Comparison of ENCODE assay signal across 11 cellular contexts in the genomic region with DNA sequence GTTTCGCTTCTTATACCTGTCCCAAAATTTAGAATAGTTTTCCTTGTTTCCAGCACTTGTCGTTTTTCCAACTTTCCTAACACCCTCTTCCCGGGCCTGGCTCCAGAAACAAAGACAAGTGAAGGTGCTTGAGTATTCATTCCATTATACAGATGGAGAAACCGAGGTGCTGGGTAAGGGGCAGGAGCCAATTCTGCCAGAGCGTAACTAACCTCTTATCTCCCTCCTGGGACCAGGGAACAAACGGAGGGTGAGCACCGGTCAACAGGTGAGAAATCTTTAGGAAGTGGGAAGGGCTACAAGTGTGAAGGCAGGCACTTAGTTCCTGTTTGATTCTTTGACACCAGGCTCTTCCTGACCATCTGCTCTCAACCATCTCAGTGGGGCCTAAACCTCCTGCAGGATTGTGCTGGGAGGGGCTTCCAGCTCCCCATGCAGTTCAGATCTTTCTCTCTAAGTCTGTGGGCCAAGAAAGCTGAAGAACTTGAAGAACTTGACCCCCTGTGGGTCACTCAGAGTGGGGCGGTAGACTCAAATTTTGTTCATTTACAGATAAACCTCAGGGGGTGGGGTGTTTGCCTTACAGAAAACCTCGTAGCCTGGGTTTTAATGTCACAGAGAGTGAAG. TPM values are rescaled to one million over a fixed set of nuclear protein-coding genes. Genes with fewer than 3 reads are reported as not detected.
DNase-seq lines count a peak whose midpoint lies in the region; ATAC-seq, FAIRE-seq and TF ChIP-seq lines count a peak whose summit lies in the region.
"Had no signal": no experiment of that assay in that cellular context is flagged by ENCODE, and none has a peak within 500 bp of the region (broad histone marks: within the 10 kb centered on the region; RNA-seq: fewer than 3 reads in every experiment).

No MANE protein-coding gene starts in this region.

- H3K4me1 Mint-ChIP-seq in neural crest cell (peaks cover 79% of the 10 kb centered on the region), WTC11 (peaks cover 69% of the 10 kb centered on the region)

- H3K9ac ChIP-seq in endothelial cell of umbilical vein (replicated peaks; ENCODE audit: extremely low read depth, insufficient read depth, low read length): peak overlapping the region; percentile 97

- POLR2A ChIA-PET in endothelial cell of umbilical vein (lab: Charles Lee): interaction anchor here (1.4 to 3.6 kb wide), 4 partner anchors 14 to 32 kb away, joined by 4 to 17 read pairs (median 6); no protein-coding TSS in a partner anchor
- POLR2A ChIA-PET in WTC11 (lab: Charles Lee): no interaction called here

- peaks cover 9% of the 10 kb centered on the region for H3K27me3 Mint-ChIP-seq in neural crest cell (ENCODE audit: low read depth)
- peaks cover 2% of the 10 kb centered on the region for H3K27me3 Mint-ChIP-seq in WTC11 (ENCODE audit: low read depth)

- H3K36me3 Mint-ChIP-seq in neural crest cell (ENCODE audit: low read depth): no peaks in the 10 kb centered on the region
- H3K36me3 Mint-ChIP-seq in WTC11: no peaks in the 10 kb centered on the region

- no peak overlapping the region for H2AFZ ChIP-seq in endothelial cell of umbilical vein (ENCODE audit: low read depth, low read length)

- TF ChIP-seq CTCF in endothelial cell of umbilical vein (IDR thresholded peaks at IDR 0.05; ENCODE audit: extremely low read depth in 1 of 2, insufficient read depth in 1 of 2, low read depth in 1 of 2, low read length in 2 of 2) (no peak), neural crest cell (conservative IDR thresholded peaks at IDR 0.05) (no peak), WTC11 (IDR thresholded peaks at IDR 0.05) (no peak)

- H3K27ac Mint-ChIP-seq in neural crest cell (ENCODE audit: unreplicated experiment) (no peak overlapping the region), WTC11 (no peak overlapping the region)

- H3K36me3 ChIP-seq in endothelial cell of umbilical vein (ENCODE audit: control insufficient read depth in 2 of 2, extremely low read depth in 1 of 2, insufficient read depth in 2 of 2, low read length in 2 of 2) (peaks cover 5 to 12% of the 10 kb centered on the region in 2 experiments), urinary bladder (ENCODE audit: insufficient read depth) (no peaks in the 10 kb centered on the region)

- peaks cover 45% of the 10 kb centered on the region for H3K4me1 ChIP-seq in right cardiac atrium (ENCODE audit: control insufficient read depth, insufficient read depth, low read length)
- H3K4me1 ChIP-seq in endothelial cell of umbilical vein (ENCODE audit: control insufficient read depth, extremely low read depth, insufficient read depth, low read length): peaks cover 96% of the 10 kb centered on the region
- H3K4me1 ChIP-seq in urinary bladder (ENCODE audit: insufficient read depth): no peaks in the 10 kb centered on the region

- ATAC-seq in right cardiac atrium (no peak), left ventricle myocardium superior (no peak), HG02571 (IDR thresholded peaks at IDR 0.05; ENCODE audit: unreplicated experiment) (no peak), WTC11 (no peak)

- H3K4me2 ChIP-seq in endothelial cell of umbilical vein (ENCODE audit: insufficient read depth, low read length): peak overlapping the region; percentile 90

- CTCF ChIA-PET in endothelial cell of umbilical vein (lab: Charles Lee) (interaction anchor here (1.1 to 15.2 kb wide), 8 partner anchors 8 to 209 kb away, joined by 3 to 714 read pairs (median 52); a partner anchor contains a TSS), WTC11 (lab: Charles Lee) (interaction anchor here (0.7 to 5.4 kb wide), 6 partner anchors 8 to 254 kb away, joined by 3 to 46 read pairs (median 14); a partner anchor contains a TSS)

- H3K4me3 Mint-ChIP-seq in neural crest cell: peak overlapping the region; percentile 9
- H3K4me3 Mint-ChIP-seq in WTC11: no peak overlapping the region

- DNase-seq in right cardiac atrium (no peak), left ventricle myocardium superior (no peak), endothelial cell of umbilical vein (ENCODE audit: low read depth, low spot score) (no peak), neural crest cell (ENCODE audit: low read depth, low spot score) (no peak), HCEC 1CT (no peak), WTC11 (ENCODE audit: low spot score) (no peak)
- DNase-seq: GF-D8, NCI-H2107, OCI-M1 had no signal

- no peak overlapping the region for H3K4me3 ChIP-seq in right cardiac atrium (ENCODE audit: low read length)
- peak overlapping the region in 1 of 3 experiments; percentile 16 for H3K4me3 ChIP-seq in endothelial cell of umbilical vein (replicated peaks in 1 of 3; ENCODE audit: insufficient read depth in 1 of 3, low read depth in 1 of 3, low read length in 3 of 3)
- no peak overlapping the region for H3K4me3 ChIP-seq in urinary bladder (ENCODE audit: low read depth, low read length)

- H3K27me3 ChIP-seq in right cardiac atrium (ENCODE audit: control insufficient read depth, insufficient read depth): no peaks in the 10 kb centered on the region
- no peaks in the 10 kb centered on the region for H3K27me3 ChIP-seq in endothelial cell of umbilical vein (ENCODE audit: control insufficient read depth in 2 of 2, insufficient read depth in 2 of 2, low read length in 2 of 2)

- no peak for FAIRE-seq in endothelial cell of umbilical vein (lab: Jason Lieb, UNC)

- H3K9me3 ChIP-seq in right cardiac atrium (ENCODE audit: control insufficient read depth, low read length): no peaks in the 10 kb centered on the region
- H3K9me3 ChIP-seq in endothelial cell of umbilical vein (replicated peaks; ENCODE audit: control insufficient read depth, insufficient read depth, low read length): no peaks in the 10 kb centered on the region

- H4K20me1 ChIP-seq in endothelial cell of umbilical vein (replicated peaks; ENCODE audit: control insufficient read depth, extremely low read depth, insufficient read depth, low read length): no peaks in the 10 kb centered on the region

- H3K9me3 Mint-ChIP-seq in neural crest cell (no peaks in the 10 kb centered on the region), WTC11 (no peaks in the 10 kb centered on the region)

- no peaks in the 10 kb centered on the region for H3K9me1 ChIP-seq in endothelial cell of umbilical vein (replicated peaks; ENCODE audit: control insufficient read depth, extremely low read depth, insufficient read depth, low read length)

- dilution Hi-C loops in endothelial cell of umbilical vein (cut with MboI; ENCODE audit: extremely low pct_ligation_motif_present, low sequenced_read_pairs): loop anchor here (5.0 to 25.0 kb wide), 2 partner anchors 53 to 98 kb away; no protein-coding TSS in a partner anchor

- H3K27ac ChIP-seq in right cardiac atrium (ENCODE audit: low read length): peak overlapping the region; percentile 83
- peak overlapping the region; percentile 97 for H3K27ac ChIP-seq in endothelial cell of umbilical vein (ENCODE audit: insufficient read depth, low read depth, low read length)
- H3K27ac ChIP-seq in urinary bladder (ENCODE audit: low read depth): peak overlapping the region; percentile 18

- 72% methylated on average over 9 of the region's 9 CpGs for WGBS in right cardiac atrium
- 65% methylated on average over 9 of the region's 9 CpGs for WGBS in urinary bladder

- intact Hi-C loops in right cardiac atrium (cut with DNase I) (loop anchor here in 1 of 4 donors (5.0 kb wide), 1 partner anchor 33 kb away; no protein-coding TSS in a partner anchor), left ventricle myocardium superior (cut with micrococcal nuclease) (no loop called here), endothelial cell of umbilical vein (cut with micrococcal nuclease) (loop anchor here (5.0 kb wide), 2 partner anchors 298 to 483 kb away; a partner anchor contains a TSS)

- H3K79me2 ChIP-seq in endothelial cell of umbilical vein (ENCODE audit: control insufficient read depth, insufficient read depth, low read length): peaks cover 100% of the 10 kb centered on the region

- no peak for TF ChIP-seq POLR2A in endothelial cell of umbilical vein (IDR thresholded peaks at IDR 0.05; ENCODE audit: low read depth, low read length)

- BruUV-seq in endothelial cell of umbilical vein (replicated peaks; lab: Mats Ljungman, UMichigan): no TSS peak

TF ChIP-seq in endothelial cell of umbilical vein, 7 proteins besides CTCF, POLR2A, EP300 and RAD21:
- peak; percentile 4 for TF ChIP-seq POLR2AphosphoS5 (IDR thresholded peaks at IDR 0.05; ENCODE audit: insufficient read depth, low read depth, low read length)
- TF ChIP-seq MYC (IDR thresholded peaks at IDR 0.05; ENCODE audit: low read depth, low read length): no peak
- TF ChIP-seq GATA2 (IDR thresholded peaks at IDR 0.05; ENCODE audit: insufficient read depth, insufficient read length, low read depth, low read length): no peak
- TF ChIP-seq, protein P1, sequence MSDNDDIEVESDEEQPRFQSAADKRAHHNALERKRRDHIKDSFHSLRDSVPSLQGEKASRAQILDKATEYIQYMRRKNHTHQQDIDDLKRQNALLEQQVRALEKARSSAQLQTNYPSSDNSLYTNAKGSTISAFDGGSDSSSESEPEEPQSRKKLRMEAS (IDR thresholded peaks at IDR 0.05; ENCODE audit: insufficient read depth, insufficient read length): no peak

TF ChIP-seq in WTC11, 78 proteins besides CTCF, POLR2A, EP300 and RAD21 (continues in another document):
- no peak for TF ChIP-seq FOXP1 (CRISPR knock-in tag; IDR thresholded peaks at IDR 0.05; ENCODE audit: borderline replicate concordance)
- TF ChIP-seq, protein P2, sequence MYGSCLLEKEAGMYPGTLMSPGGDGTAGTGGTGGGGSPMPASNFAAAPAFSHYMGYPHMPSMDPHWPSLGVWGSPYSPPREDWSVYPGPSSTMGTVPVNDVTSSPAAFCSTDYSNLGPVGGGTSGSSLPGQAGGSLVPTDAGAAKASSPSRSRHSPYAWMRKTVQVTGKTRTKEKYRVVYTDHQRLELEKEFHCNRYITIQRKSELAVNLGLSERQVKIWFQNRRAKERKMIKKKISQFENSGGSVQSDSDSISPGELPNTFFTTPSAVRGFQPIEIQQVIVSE (CRISPR knock-in tag; IDR thresholded peaks at IDR 0.05; ENCODE audit: borderline replicate concordance): no peak
- TF ChIP-seq ELF4 (CRISPR knock-in tag; IDR thresholded peaks at IDR 0.05; ENCODE audit: low read depth): no peak
- no peak for TF ChIP-seq MYBL2 (CRISPR knock-in tag; IDR thresholded peaks at IDR 0.05)
- no peak for TF ChIP-seq NFE2L1 (CRISPR knock-in tag; IDR thresholded peaks at IDR 0.05)

RNA-seq across cellular contexts. Expression of a gene that starts 8.7 kb away (rescaled TPM):
- 10 to 100 TPM; 16.2 to 26.6 (median 16.8) TPM for total RNA-seq in right cardiac atrium
- 7.3 TPM for polyA plus RNA-seq in right cardiac atrium
- total RNA-seq in left ventricle myocardium superior: 12.1 TPM
- total RNA-seq in endothelial cell of umbilical vein: 229 and 302 TPM in 2 replicates
- 42.6 and 43.3 TPM in 2 replicates for polyA plus RNA-seq in endothelial cell of umbilical vein
- 45.8 and 46.2 TPM in 2 replicates for polyA plus RNA-seq in endothelial cell of umbilical vein (2011; cell fraction: cytosol; rRNA removed)
- 246 and 252 TPM in 2 replicates for polyA plus RNA-seq in endothelial cell of umbilical vein (2011; cell fraction: nucleus; rRNA removed)
- polyA plus RNA-seq in endothelial cell of umbilical vein (2012): 71.3 and 100 TPM in 2 replicates
- 148 and 179 TPM in 2 replicates for polyA minus RNA-seq in endothelial cell of umbilical vein
- 4.7 TPM for polyA minus RNA-seq in endothelial cell of umbilical vein (2011; cell fraction: cytosol; rRNA and poly(A)+ RNA removed)
- polyA minus RNA-seq in endothelial cell of umbilical vein (2011; cell fraction: nucleus; rRNA and poly(A)+ RNA removed): 206 and 227 TPM in 2 replicates
- total RNA-seq in neural crest cell: 35.0 and 37.7 TPM in 2 replicates
- total RNA-seq in urinary bladder: 15.1 TPM
- polyA plus RNA-seq in urinary bladder: 20.0 TPM
- 2.4 to 4.2 TPM (median 3.5 TPM) in 3 replicates for total RNA-seq in WTC11 (2021)

Comparison
In these comparisons a context has a peak if more than half of its experiments do, and no peak if none do; other contexts are left out.
1. H3K27ac ChIP-seq: peak in every context shown above with its lines; median percentile 97 in endothelial cell of umbilical vein; 83 in right cardiac atrium; 18 in urinary bladder.